In the genomic region with DNA sequence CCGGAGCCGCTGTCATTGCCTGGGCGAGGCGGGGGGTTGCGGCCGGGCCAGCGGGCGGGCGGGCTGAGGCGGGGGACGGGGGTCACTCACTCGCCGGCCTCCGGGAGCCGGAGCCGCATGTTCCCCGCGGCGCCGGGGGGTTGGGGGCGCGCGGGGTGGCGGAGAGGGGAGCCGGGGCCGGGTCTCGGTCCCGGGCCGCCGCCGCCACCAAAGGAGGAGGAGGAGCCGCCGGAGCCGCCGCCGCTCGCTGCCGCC, we compare ENCODE assay signal across 8 cellular contexts. TPM values are rescaled to one million over a fixed set of nuclear protein-coding genes. Genes with fewer than 3 reads are reported as not detected.
A peak's percentile ranks its signal among the peaks of the same experiment; 100 is the strongest.
DNase-seq lines count a peak whose midpoint lies in the region; FAIRE-seq and TF ChIP-seq lines count a peak whose summit lies in the region.

No MANE protein-coding gene starts in this region.

- H2BK5ac ChIP-seq in H1 (ENCODE audit: low read depth, low read length), result no peak overlapping the region

- peaks cover 27 to 33% (median 29%) of the 10 kb centered on the region in 10 experiments for H3K4me1 ChIP-seq in BLaER1 treated with 17β-estradiol and CSF1 and Interleukin-3, amounts not matched to agents 10 nM and 100 nM
- H3K4me1 ChIP-seq in H1 (replicated peaks in 1 of 4; ENCODE audit: control insufficient read depth in 3 of 4, insufficient read depth in 4 of 4, low read length in 3 of 4), result peaks cover 2 to 10% (median 4%) of the 10 kb centered on the region in 4 experiments; a peak in 6 of 7 replicates
- H3K4me1 ChIP-seq in neuron (ENCODE audit: insufficient read depth, low read length), result peaks cover 17% of the 10 kb centered on the region

- peaks cover 45 to 82% (median 49%) of the 10 kb centered on the region in 11 experiments for H4K20me1 ChIP-seq in BLaER1 treated with 17β-estradiol and CSF1 and Interleukin-3, amounts not matched to agents 10 nM and 100 nM
- peaks cover 13 to 29% of the 10 kb centered on the region in 2 experiments for H4K20me1 ChIP-seq in H1 (replicated peaks in 1 of 2; ENCODE audit: control insufficient read depth in 1 of 2, insufficient read depth in 2 of 2, low read length in 2 of 2)

- no peak overlapping the region for H2AK5ac ChIP-seq in H1 (ENCODE audit: low read depth, low read length)

- H2BK12ac ChIP-seq in H1 (ENCODE audit: low read depth, low read length), result no peak overlapping the region

- no peak overlapping the region for H4K8ac ChIP-seq in H1 (ENCODE audit: extremely low read depth, insufficient read depth, low read length)

- peaks cover 13% of the 10 kb centered on the region for H3K79me1 ChIP-seq in H1 (ENCODE audit: low read depth, low read length)

- H3K79me2 ChIP-seq in H1 (ENCODE audit: control insufficient read depth in 1 of 2, insufficient read depth in 2 of 2, low read length in 2 of 2), result peaks cover 14 to 48% of the 10 kb centered on the region in 2 experiments

- no peak for TF ChIP-seq EP300 in H1 (IDR thresholded peaks at IDR 0.05; ENCODE audit: borderline replicate concordance in 1 of 2, low read depth in 2 of 2, low read length in 2 of 2)

- H3K27me3 ChIP-seq in BLaER1 treated with 17β-estradiol and CSF1 and Interleukin-3, amounts not matched to agents 10 nM and 100 nM, result no peaks in the 10 kb centered on the region
- H3K27me3 ChIP-seq in H1 (replicated peaks in 1 of 4; ENCODE audit: control insufficient read depth in 3 of 4, extremely low read depth in 1 of 4, insufficient read depth in 3 of 4, low read length in 3 of 4), result no peaks in the 10 kb centered on the region
- H3K27me3 ChIP-seq in neuron (ENCODE audit: insufficient read depth, low read length), result no peaks in the 10 kb centered on the region

- H3K23ac ChIP-seq in H1 (ENCODE audit: insufficient read length), result no peak overlapping the region

- H2BK120ac ChIP-seq in H1 (replicated peaks; ENCODE audit: low read depth, low read length), result no peak overlapping the region

- H3K9ac ChIP-seq in BLaER1 treated with 17β-estradiol and CSF1 and Interleukin-3, amounts not matched to agents 10 nM and 100 nM, result peak overlapping the region; percentile 94 to 99 (median 97)
- H3K9ac ChIP-seq in H1 (replicated peaks in 1 of 4; ENCODE audit: extremely low read depth in 1 of 4, low read depth in 3 of 4, low read length in 3 of 4), result peak overlapping the region in 2 of 4 experiments; percentile 67 to 74; a peak in 3 of 7 replicates

- H3K4me2 ChIP-seq in BLaER1 treated with 17β-estradiol and CSF1 and Interleukin-3, amounts not matched to agents 10 nM and 100 nM, result peak overlapping the region; percentile 81 to 97 (median 93)
- peak overlapping the region; percentile 76 to 99 for H3K4me2 ChIP-seq in H1 (ENCODE audit: insufficient read depth in 1 of 2, low read depth in 2 of 2, low read length in 2 of 2)

- peak overlapping the region; percentile 79 to 100 (median 98) for H3K4me3 ChIP-seq in BLaER1 treated with 17β-estradiol and CSF1 and Interleukin-3, amounts not matched to agents 10 nM and 100 nM
- H3K4me3 ChIP-seq in NB4 (ENCODE audit: low read depth, low read length) (peak overlapping the region; percentile 91), H1 (ENCODE audit: extremely low read depth in 1 of 4, insufficient read depth in 2 of 4, low read depth in 3 of 4, low read length in 4 of 4) (peak overlapping the region; percentile 53 to 99 (median 82)), neuron (ENCODE audit: low read length) (peak overlapping the region; percentile 84)

- no peak overlapping the region for H4K5ac ChIP-seq in H1 (ENCODE audit: insufficient read length, low read depth, low read length)

- no peak overlapping the region for H2BK15ac ChIP-seq in H1 (ENCODE audit: low read length)

- no peak for FAIRE-seq in H1 (lab: Jason Lieb, UNC)
- FAIRE-seq in urothelium cell line (lab: Jason Lieb, UNC), result no peak

- peaks cover 10% of the 10 kb centered on the region; the same call in 1 of the 2 replicates for H3K23me2 ChIP-seq in H1 (ENCODE audit: low read depth, low read length)

- H3K36me3 ChIP-seq in BLaER1 treated with 17β-estradiol and CSF1 and Interleukin-3, amounts not matched to agents 10 nM and 100 nM, result peaks cover 53 to 67% (median 60%) of the 10 kb centered on the region in 11 experiments
- H3K36me3 ChIP-seq in H1 (ENCODE audit: control insufficient read depth in 2 of 4, insufficient read depth in 4 of 4, low read length in 3 of 4) (peaks cover 0 to 5% (median under 1%) of the 10 kb centered on the region in 4 experiments; a peak in 5 of 8 replicates), neuron (ENCODE audit: insufficient read depth, low read length) (peaks cover 16% of the 10 kb centered on the region)

- no peak overlapping the region for H3K14ac ChIP-seq in H1 (ENCODE audit: insufficient read length)

- TF ChIP-seq POLR2A in NB4 (IDR thresholded peaks at IDR 0.05; ENCODE audit: extremely low read depth, insufficient read length) (no peak), H1 (IDR thresholded peaks at IDR 0.05; ENCODE audit: control extremely low read depth in 1 of 2, low read depth in 2 of 2, low read length in 2 of 2) (no peak)

- H2AFZ ChIP-seq in H1 (ENCODE audit: low read length), result no peak overlapping the region
- no peak overlapping the region for H2AFZ ChIP-seq in neuron (ENCODE audit: low read depth, low read length)

- CTCF ChIA-PET in H1 (lab: Charles Lee; ENCODE audit: partially characterized antibody), result interaction anchor here (0.6 kb wide), 1 partner anchor 1569 kb away, joined by 3 read pairs; no protein-coding TSS in a partner anchor

- POLR2A ChIA-PET in H1 (lab: Charles Lee; ENCODE audit: partially characterized antibody), result interaction anchor here (0.9 to 4.4 kb wide), 12 partner anchors 10 to 184 kb away, joined by 3 to 27 read pairs (median 4); a partner anchor contains a TSS

- no peak overlapping the region for H4K91ac ChIP-seq in H1 (replicated peaks; ENCODE audit: insufficient read length, low read length)

- no peak overlapping the region for H3K56ac ChIP-seq in H1 (replicated peaks; ENCODE audit: insufficient read length, low read depth, low read length)

- peak overlapping the region; percentile 82 to 96 (median 89) for H3K27ac ChIP-seq in BLaER1 treated with 17β-estradiol and CSF1 and Interleukin-3, amounts not matched to agents 10 nM and 100 nM
- no peak overlapping the region for H3K27ac ChIP-seq in H1 (ENCODE audit: low read depth, low read length)

- no peak for TF ChIP-seq RAD21 in H1 (IDR thresholded peaks at IDR 0.05 in 1 of 2, conservative IDR thresholded peaks at IDR 0.05 in 1 of 2; ENCODE audit: low read depth in 2 of 2, low read length in 2 of 2)

- TF ChIP-seq CTCF in NB4 (IDR thresholded peaks at IDR 0.05; ENCODE audit: low read depth, low read length) (no peak), H1 (IDR thresholded peaks at IDR 0.05; ENCODE audit: control extremely low read depth in 1 of 3, insufficient read depth in 1 of 3, low read depth in 1 of 3, low read length in 3 of 3) (no peak)

- DNase-seq in NB4 (ENCODE audit: low read depth) (no peak), H1 (ENCODE audit: low read depth in 1 of 2, low spot score in 2 of 2) (no peak), urothelium cell line (ENCODE audit: low spot score) (no peak), NCI-H524 treated with DMSO at 0.1 percent for 48 hours (lab: John Stamatoyannopoulos, UW) (no peak), NCI-H2029 (lab: John Stamatoyannopoulos, UW) (no peak), DMS 273 (lab: John Stamatoyannopoulos, UW; ENCODE audit: unreplicated experiment) (no peak)

- whole genome bisulfite sequencing in H1 (ENCODE audit: extremely low coverage in 1 of 2, insufficient coverage in 1 of 2, insufficient read length in 1 of 2, insufficient replicate concordance in 2 of 2, low coverage in 1 of 2, low lambda C conversion rate in 2 of 2, missing lambda C conversion rate in 1 of 2), 2 experiments, result 0% methylated on average over 2 of the region's 38 CpGs; no CpG with 5 or more reads in 1 of the 2 experiments

- H2BK20ac ChIP-seq in H1 (ENCODE audit: low read length), result no peak overlapping the region

- H3K4ac ChIP-seq in H1 (replicated peaks; ENCODE audit: insufficient read length, low read depth, low read length), result no peak overlapping the region

- peaks cover 8 to 21% (median 16%) of the 10 kb centered on the region in 11 experiments; a peak in 17 of 22 replicates for H3K9me3 ChIP-seq in BLaER1 treated with 17β-estradiol and CSF1 and Interleukin-3, amounts not matched to agents 10 nM and 100 nM (replicated peaks in 1 of 11)
- no peaks in the 10 kb centered on the region for H3K9me3 ChIP-seq in H1 (ENCODE audit: insufficient read depth in 2 of 2, low read depth in 1 of 2, low read length in 1 of 2)
- no peaks in the 10 kb centered on the region for H3K9me3 ChIP-seq in neuron (ENCODE audit: low read length)

- H3K18ac ChIP-seq in H1 (ENCODE audit: extremely low read depth, low read length), result no peak overlapping the region

RNA-seq across cellular contexts. Expression of a gene that starts 0.1 kb away (rescaled TPM):
- 10.7 and 12.3 TPM in 2 replicates for total RNA-seq in H1 (2021; fragmentation: NEBNext Ultra II Directional; extraction: Animal tissue kit (Norgen Biotek cat#: 25700))
- 5.3 and 6.2 TPM in 2 replicates for polyA plus RNA-seq in H1 (2011; rRNA removed)
- 5.3 TPM for polyA plus RNA-seq in H1 (2011; cell fraction: cytosol; rRNA removed)
- polyA plus RNA-seq in H1 (2011; cell fraction: nucleus; rRNA removed), result 7.5 TPM
- polyA plus RNA-seq in H1 (2012, experiment 1 of 2), result 5.9 to 7.5 TPM (median 7.2 TPM) in 4 replicates
- polyA plus RNA-seq in H1 (2012, experiment 2 of 2), result 6.3 TPM
- polyA plus RNA-seq in H1 (2013, experiment 1 of 2), result 7.3 TPM
- 6.5 TPM for polyA plus RNA-seq in H1 (2013, experiment 2 of 2)
- polyA minus RNA-seq in H1 (2011; rRNA and poly(A)+ RNA removed), result 6.0 and 8.6 TPM in 2 replicates
- polyA minus RNA-seq in H1 (2011; cell fraction: cytosol; rRNA and poly(A)+ RNA removed), result 11.6 TPM
- polyA minus RNA-seq in H1 (2011; cell fraction: nucleus; rRNA and poly(A)+ RNA removed), result 15.5 TPM

RNA-seq across cellular contexts. Expression of a gene that starts 32.1 kb away (rescaled TPM):
- 67.5 and 69.9 TPM in 2 replicates for total RNA-seq in H1 (2021; fragmentation: NEBNext Ultra II Directional; extraction: Animal tissue kit (Norgen Biotek cat#: 25700))
- 51.7 and 55.5 TPM in 2 replicates for polyA plus RNA-seq in H1 (2011; rRNA removed)
- 66.2 TPM for polyA plus RNA-seq in H1 (2011; cell fraction: cytosol; rRNA removed)
- polyA plus RNA-seq in H1 (2011; cell fraction: nucleus; rRNA removed), result 45.6 TPM
- polyA plus RNA-seq in H1 (2012, experiment 1 of 2), result 47.9 to 58.5 TPM (median 57.2 TPM) in 4 replicates
- 40.2 TPM for polyA plus RNA-seq in H1 (2012, experiment 2 of 2)
- 64.7 TPM for polyA plus RNA-seq in H1 (2013, experiment 1 of 2)
- polyA plus RNA-seq in H1 (2013, experiment 2 of 2), result 70.1 TPM
- 52.4 and 54.7 TPM in 2 replicates for polyA minus RNA-seq in H1 (2011; rRNA and poly(A)+ RNA removed)
- polyA minus RNA-seq in H1 (2011; cell fraction: cytosol; rRNA and poly(A)+ RNA removed), result 32.8 TPM
- 52.3 TPM for polyA minus RNA-seq in H1 (2011; cell fraction: nucleus; rRNA and poly(A)+ RNA removed)

RNA-seq across cellular contexts. Expression of a gene that starts 33.1 kb away (rescaled TPM):
- total RNA-seq in H1 (2021; fragmentation: NEBNext Ultra II Directional; extraction: Animal tissue kit (Norgen Biotek cat#: 25700)), result 8.9 and 9.8 TPM in 2 replicates
- polyA plus RNA-seq in H1 (2011; rRNA removed), result 9.2 and 11.2 TPM in 2 replicates
- 10.5 TPM for polyA plus RNA-seq in H1 (2011; cell fraction: cytosol; rRNA removed)
- 8.5 TPM for polyA plus RNA-seq in H1 (2011; cell fraction: nucleus; rRNA removed)
- polyA plus RNA-seq in H1 (2012, experiment 1 of 2), result 10.0 to 12.3 TPM (median 11.0 TPM) in 4 replicates
- polyA plus RNA-seq in H1 (2012, experiment 2 of 2), result 9.7 TPM
- 7.2 TPM for polyA plus RNA-seq in H1 (2013, experiment 1 of 2)
- polyA plus RNA-seq in H1 (2013, experiment 2 of 2), result 8.9 TPM
- polyA minus RNA-seq in H1 (2011; rRNA and poly(A)+ RNA removed), result 15.5 and 16.6 TPM in 2 replicates
- 7.1 TPM for polyA minus RNA-seq in H1 (2011; cell fraction: cytosol; rRNA and poly(A)+ RNA removed)
- polyA minus RNA-seq in H1 (2011; cell fraction: nucleus; rRNA and poly(A)+ RNA removed), result 7.3 TPM

RNA-seq across cellular contexts. Expression of a gene that starts 55.6 kb away (rescaled TPM):
- 26.0 and 28.5 TPM in 2 replicates for total RNA-seq in H1 (2021; fragmentation: NEBNext Ultra II Directional; extraction: Animal tissue kit (Norgen Biotek cat#: 25700))
- 31.2 and 31.9 TPM in 2 replicates for polyA plus RNA-seq in H1 (2011; rRNA removed)
- 19.0 TPM for polyA plus RNA-seq in H1 (2011; cell fraction: cytosol; rRNA removed)
- polyA plus RNA-seq in H1 (2011; cell fraction: nucleus; rRNA removed), result 47.0 TPM
- 17.7 to 21.3 TPM (median 20.5 TPM) in 4 replicates for polyA plus RNA-seq in H1 (2012, experiment 1 of 2)
- polyA plus RNA-seq in H1 (2012, experiment 2 of 2), result 15.8 TPM
- polyA plus RNA-seq in H1 (2013, experiment 1 of 2), result 36.8 TPM
- 43.2 TPM for polyA plus RNA-seq in H1 (2013, experiment 2 of 2)
- polyA minus RNA-seq in H1 (2011; rRNA and poly(A)+ RNA removed), result 52.9 and 53.8 TPM in 2 replicates
- polyA minus RNA-seq in H1 (2011; cell fraction: cytosol; rRNA and poly(A)+ RNA removed), result 20.4 TPM
- 24.4 TPM for polyA minus RNA-seq in H1 (2011; cell fraction: nucleus; rRNA and poly(A)+ RNA removed)
